1 cellular context compared by ENCODE assay signal in genomic region chr12:108691154-108691994, GRCh38.
TF ChIP-seq lines count a peak whose summit lies in the region.

No MANE protein-coding gene starts in this region.

TF ChIP-seq in HCT116, 20 proteins besides CTCF, POLR2A, EP300 and RAD21 (continued from another document):
- TF ChIP-seq MAX (IDR thresholded peaks at IDR 0.05): peak; percentile 57; the same call in 1 of the 2 replicates
TF ChIP-seq in HCT116: peak in this region for 8.
